ENCODE assay signal across 8 cellular contexts in the genomic region with DNA sequence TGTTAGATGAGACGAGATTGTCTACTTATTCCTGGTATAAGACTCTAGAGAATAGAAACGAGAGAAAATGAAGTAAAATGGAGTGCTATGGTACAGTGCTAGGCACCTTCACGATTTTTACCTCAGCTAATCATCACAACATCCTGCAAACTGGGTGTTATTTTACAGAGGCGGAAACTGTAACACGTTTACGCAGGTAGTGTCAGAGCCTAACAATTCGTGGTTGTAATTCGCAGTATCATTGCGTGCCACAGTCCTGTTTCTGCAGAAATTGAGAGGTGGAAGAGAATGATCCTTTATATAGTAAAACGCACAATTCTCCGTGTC. TPM values are rescaled to one million over a fixed set of nuclear protein-coding genes. Genes with fewer than 3 reads are reported as not detected.
DNase-seq lines count a peak whose midpoint lies in the region; ATAC-seq and TF ChIP-seq lines count a peak whose summit lies in the region.

No MANE protein-coding gene starts in this region.

- no peaks in the 10 kb centered on the region for H3K9me3 Mint-ChIP-seq in activated naive CD4-positive, alpha-beta T cell treated with anti-CD3 and anti-CD28 coated beads, Interleukin-2, amount 50 U/mL, for 24 hours

- no peak for TF ChIP-seq CTCF in dorsolateral prefrontal cortex (IDR thresholded peaks at IDR 0.05 in 54 of 56, conservative IDR thresholded peaks at IDR 0.05 in 2 of 56; ENCODE audit: low read depth in 1 of 56, partially characterized antibody in 56 of 56)

- peaks cover 3% of the 10 kb centered on the region for H3K36me3 Mint-ChIP-seq in activated naive CD4-positive, alpha-beta T cell treated with anti-CD3 and anti-CD28 coated beads, Interleukin-2, amount 50 U/mL, for 24 hours

- intact Hi-C loops in dorsolateral prefrontal cortex (cut with DNase I), result loop anchor here (5.0 to 10.0 kb wide), 4 partner anchors 261 to 431 kb away; a partner anchor contains a TSS

- peak overlapping the region; percentile 95 for H3K4me3 Mint-ChIP-seq in activated naive CD4-positive, alpha-beta T cell treated with anti-CD3 and anti-CD28 coated beads, Interleukin-2, amount 50 U/mL, for 24 hours

- peak overlapping the region; percentile 95 for H3K27ac Mint-ChIP-seq in activated naive CD4-positive, alpha-beta T cell treated with anti-CD3 and anti-CD28 coated beads, Interleukin-2, amount 50 U/mL, for 24 hours

- peaks cover 13% of the 10 kb centered on the region for H3K4me1 ChIP-seq in muscle layer of colon (ENCODE audit: insufficient read depth, low read length)

- H3K27ac ChIP-seq in dorsolateral prefrontal cortex (peak overlapping the region; percentile 21 to 92 (median 76)), muscle layer of colon (ENCODE audit: low read depth, low read length) (peak overlapping the region; percentile 22)

- no peak for DNase-seq in activated naive CD4-positive, alpha-beta T cell treated with anti-CD3 and anti-CD28 coated beads, Interleukin-2, amount 50 U/mL, for 16 hours
- peak; percentile 80 to 82 for DNase-seq in NCI-H526 (lab: John Stamatoyannopoulos, UW)
- DNase-seq in dorsolateral prefrontal cortex, result no peak
- no peak for DNase-seq in mesenteric fat pad (ENCODE audit: low spot score)
- no peak for DNase-seq in foreskin melanocyte

- H3K9me3 ChIP-seq in muscle layer of colon (ENCODE audit: low read length), result no peaks in the 10 kb centered on the region

- peak; percentile 54 for ATAC-seq in HG02938 (IDR thresholded peaks at IDR 0.05; ENCODE audit: unreplicated experiment)

- peaks cover 38% of the 10 kb centered on the region for H3K4me1 Mint-ChIP-seq in activated naive CD4-positive, alpha-beta T cell treated with anti-CD3 and anti-CD28 coated beads, Interleukin-2, amount 50 U/mL, for 24 hours

- H3K27me3 ChIP-seq in dorsolateral prefrontal cortex, result no peaks in the 10 kb centered on the region
- H3K27me3 ChIP-seq in muscle layer of colon (ENCODE audit: control insufficient read depth in 1 of 2, insufficient read depth in 2 of 2, low read length in 2 of 2), result no peaks in the 10 kb centered on the region

- H3K36me3 ChIP-seq in muscle layer of colon (ENCODE audit: insufficient read depth, low read length), result no peaks in the 10 kb centered on the region

- H3K9ac ChIP-seq in muscle layer of colon (ENCODE audit: low read length), result peak overlapping the region; percentile 17

- peaks cover 4% of the 10 kb centered on the region for H3K27me3 Mint-ChIP-seq in activated naive CD4-positive, alpha-beta T cell treated with anti-CD3 and anti-CD28 coated beads, Interleukin-2, amount 50 U/mL, for 24 hours

- H3K4me3 ChIP-seq in dorsolateral prefrontal cortex (peak overlapping the region; percentile 55 to 98 (median 85)), muscle layer of colon (ENCODE audit: low read depth in 1 of 2, low read length in 2 of 2) (peak overlapping the region; percentile 74 to 80)

RNA-seq across cellular contexts. Expression of a gene that starts 0.4 kb away (rescaled TPM):
- total RNA-seq in dorsolateral prefrontal cortex (10 to 100 TPM; 14.4 to 38.3 (median 22.7) TPM), mesenteric fat pad (8.3 TPM)

Comparison
In these comparisons a context has a peak if more than half of its experiments do, and no peak if none do; other contexts are left out.
1. DNase-seq: peak in NCI-H526 (2 of 2); none in activated naive CD4-positive, alpha-beta T cell treated with anti-CD3 and anti-CD28 coated beads, Interleukin-2, amount 50 U/mL, for 16 hours (single experiment), dorsolateral prefrontal cortex (0 of 10), mesenteric fat pad (single experiment) and foreskin melanocyte (single experiment).